8 cellular contexts compared by ENCODE assay signal in genomic region chr9:38067892-38068615, GRCh38. TPM values are rescaled to one million over a fixed set of nuclear protein-coding genes. Genes with fewer than 3 reads are reported as not detected.
DNase-seq lines count a peak whose midpoint lies in the region; ATAC-seq and TF ChIP-seq lines count a peak whose summit lies in the region.

No MANE protein-coding gene starts in this region.

- H3K9me3 ChIP-seq in ascending aorta = no peaks in the 10 kb centered on the region

- H3K36me3 Mint-ChIP-seq in Calu3 (ENCODE audit: insufficient read depth, unreplicated experiment) = peaks cover 63% of the 10 kb centered on the region

- DNase-seq in Calu3 (no peak), ascending aorta (ENCODE audit: low spot score in 2 of 2) (no peak), left colon (peak; percentile 25 to 43), substantia nigra (lab: John Stamatoyannopoulos, UW) (peak in 2 of 49 donors; percentile 19 to 37), NCI-H2029 (lab: John Stamatoyannopoulos, UW) (no peak), hippocampal formation (lab: John Stamatoyannopoulos, UW) (no peak)
- no peak for DNase-seq in Jurkat, Clone E6-1 (ENCODE audit: low read depth, low spot score)

- no peaks in the 10 kb centered on the region for H3K9me3 Mint-ChIP-seq in Calu3 (ENCODE audit: low read depth, unreplicated experiment)

- H3K27ac ChIP-seq in ascending aorta (peak overlapping the region; percentile 87 to 99), substantia nigra (ENCODE audit: low read depth, low read length, poor library complexity, severe bottlenecking) (peak overlapping the region; percentile 98)

- H3K27me3 ChIP-seq in ascending aorta = no peaks in the 10 kb centered on the region

- CTCF ChIA-PET in Calu3 (lab: Charles Lee) = interaction anchor here (0.6 kb wide), 1 partner anchor 24 kb away, joined by 3 read pairs; no protein-coding TSS in a partner anchor

- peak overlapping the region; percentile 60 for H3K4me3 ChIP-seq in Jurkat, Clone E6-1 (ENCODE audit: low read length)
- H3K4me3 ChIP-seq in ascending aorta = peak overlapping the region; percentile 87 to 97

- BruUV-seq in Calu3 (replicated peaks; lab: Mats Ljungman, UMichigan) = no TSS peak

- intact Hi-C loops in Calu3 (cut with micrococcal nuclease; ENCODE audit: unreplicated experiment) (loop anchor here (2.0 kb wide), 1 partner anchor 51 kb away; no protein-coding TSS in a partner anchor), ascending aorta (cut with DNase I) (loop anchor here (1.0 to 2.0 kb wide), 2 partner anchors 25 to 51 kb away; no protein-coding TSS in a partner anchor), left colon (cut with DNase I, micrococcal nuclease) (no loop called here)

- H3K4me1 Mint-ChIP-seq in Calu3 (ENCODE audit: low read depth, unreplicated experiment) = peaks cover 16% of the 10 kb centered on the region

- no peaks in the 10 kb centered on the region for H3K36me3 ChIP-seq in ascending aorta

- peak overlapping the region; percentile 64 for H3K4me3 Mint-ChIP-seq in Calu3 (ENCODE audit: low read depth, unreplicated experiment)

- TF ChIP-seq CTCF in Calu3 (IDR thresholded peaks at IDR 0.05; ENCODE audit: unreplicated experiment) (no peak), ascending aorta (IDR thresholded peaks at IDR 0.05) (no peak)

- ATAC-seq in left colon = no peak
- ATAC-seq in HG03460 (IDR thresholded peaks at IDR 0.05; ENCODE audit: unreplicated experiment) = no peak

- H3K4me1 ChIP-seq in ascending aorta = peaks cover 3 to 19% of the 10 kb centered on the region in 2 donors

- H3K27me3 Mint-ChIP-seq in Calu3 (ENCODE audit: unreplicated experiment) = no peaks in the 10 kb centered on the region

- peak overlapping the region; percentile 52 for H3K27ac Mint-ChIP-seq in Calu3 (ENCODE audit: unreplicated experiment)

RNA-seq across cellular contexts. Expression of gene SHB, which starts 1.0 kb away (rescaled TPM):
- total RNA-seq in Calu3 (2022) (7.6 and 8.7 TPM in 2 replicates), ascending aorta (77.8 TPM), left colon (10 to 100 TPM; 19.6 to 26.2 TPM)
- polyA plus RNA-seq in Jurkat, Clone E6-1 (2012; ENCODE audit: insufficient read depth, insufficient read length) = 5.8 TPM

Comparison
In these comparisons a context has a peak if more than half of its experiments do, and no peak if none do; other contexts are left out.
1. DNase-seq: peak in left colon (2 of 2); none in Calu3 (single experiment), Jurkat, Clone E6-1 (single experiment), ascending aorta (0 of 2), NCI-H2029 (single experiment) and hippocampal formation (0 of 2).
2. intact Hi-C loops: an anchor here in Calu3 (2.0 kb wide) and ascending aorta (1.0 to 2.0 kb wide); none called in left colon.